ENCODE assay signal across 1 cellular context in the genomic region with DNA sequence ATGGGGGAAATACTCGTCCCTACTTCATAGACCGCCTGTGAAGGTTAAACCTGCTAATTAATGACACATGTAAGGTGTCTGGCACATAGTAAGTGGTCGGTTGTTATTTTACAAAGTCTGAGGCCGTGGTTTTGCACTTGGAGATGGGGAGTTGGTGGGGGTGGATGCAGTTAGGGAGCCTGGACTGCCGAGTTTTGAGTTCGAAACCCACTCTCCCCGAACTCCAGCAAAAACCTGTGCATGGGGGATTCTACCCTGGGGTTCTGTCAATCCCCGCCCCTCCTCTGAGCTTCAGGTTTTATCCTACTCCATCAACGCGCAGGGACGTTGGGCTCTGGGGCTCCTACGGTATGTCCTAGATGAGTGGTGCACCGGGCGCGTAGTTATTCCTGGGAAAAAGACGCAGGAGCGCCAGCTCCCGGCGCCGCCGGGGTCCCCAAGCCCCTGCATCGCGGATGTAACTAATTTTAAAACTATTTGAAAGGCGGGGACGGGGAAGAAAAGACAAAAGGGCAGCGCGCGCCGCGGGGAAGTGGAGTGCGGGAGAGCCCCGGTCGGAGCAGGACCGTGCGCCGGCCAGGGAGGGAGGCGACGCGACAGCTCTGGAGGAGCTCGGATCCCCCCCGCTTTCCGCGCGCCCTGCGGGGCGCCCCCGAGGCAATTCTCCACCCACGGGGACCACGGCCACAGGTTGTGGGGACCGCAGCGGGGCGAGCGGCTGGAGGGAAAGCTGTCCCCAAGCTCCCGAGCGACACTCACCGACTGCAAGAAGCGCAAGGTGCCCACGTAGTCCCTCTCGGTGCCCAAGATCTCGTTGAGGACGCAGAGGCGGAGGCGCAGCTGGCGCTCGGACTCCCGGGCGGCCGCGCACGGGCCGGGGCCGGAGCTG.
TF ChIP-seq lines count a peak whose summit lies in the region.

No MANE protein-coding gene starts in this region.

TF ChIP-seq in IMR-90, 13 proteins besides CTCF, POLR2A, EP300 and RAD21 (continued from another document):
- TF ChIP-seq, protein P1, sequence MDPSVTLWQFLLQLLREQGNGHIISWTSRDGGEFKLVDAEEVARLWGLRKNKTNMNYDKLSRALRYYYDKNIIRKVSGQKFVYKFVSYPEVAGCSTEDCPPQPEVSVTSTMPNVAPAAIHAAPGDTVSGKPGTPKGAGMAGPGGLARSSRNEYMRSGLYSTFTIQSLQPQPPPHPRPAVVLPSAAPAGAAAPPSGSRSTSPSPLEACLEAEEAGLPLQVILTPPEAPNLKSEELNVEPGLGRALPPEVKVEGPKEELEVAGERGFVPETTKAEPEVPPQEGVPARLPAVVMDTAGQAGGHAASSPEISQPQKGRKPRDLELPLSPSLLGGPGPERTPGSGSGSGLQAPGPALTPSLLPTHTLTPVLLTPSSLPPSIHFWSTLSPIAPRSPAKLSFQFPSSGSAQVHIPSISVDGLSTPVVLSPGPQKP (IDR thresholded peaks at IDR 0.05; ENCODE audit: borderline replicate concordance, low read depth, low read length) = no peak
- TF ChIP-seq, protein P2, sequence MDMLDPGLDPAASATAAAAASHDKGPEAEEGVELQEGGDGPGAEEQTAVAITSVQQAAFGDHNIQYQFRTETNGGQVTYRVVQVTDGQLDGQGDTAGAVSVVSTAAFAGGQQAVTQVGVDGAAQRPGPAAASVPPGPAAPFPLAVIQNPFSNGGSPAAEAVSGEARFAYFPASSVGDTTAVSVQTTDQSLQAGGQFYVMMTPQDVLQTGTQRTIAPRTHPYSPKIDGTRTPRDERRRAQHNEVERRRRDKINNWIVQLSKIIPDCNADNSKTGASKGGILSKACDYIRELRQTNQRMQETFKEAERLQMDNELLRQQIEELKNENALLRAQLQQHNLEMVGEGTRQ (IDR thresholded peaks at IDR 0.05; ENCODE audit: low read depth, low read length) = no peak
- no peak for TF ChIP-seq MAZ (IDR thresholded peaks at IDR 0.05; ENCODE audit: borderline replicate concordance, low read depth, low read length)
- no peak for TF ChIP-seq MAFK (IDR thresholded peaks at IDR 0.05; ENCODE audit: low read depth, low read length)
- no peak for TF ChIP-seq MXI1 (IDR thresholded peaks at IDR 0.05; ENCODE audit: borderline replicate concordance, low read depth, low read length)
- no peak for TF ChIP-seq NFE2L2 (IDR thresholded peaks at IDR 0.05; ENCODE audit: low read depth, low read length)
